Comparison of ENCODE assay signal across 19 cellular contexts in the genomic region with DNA sequence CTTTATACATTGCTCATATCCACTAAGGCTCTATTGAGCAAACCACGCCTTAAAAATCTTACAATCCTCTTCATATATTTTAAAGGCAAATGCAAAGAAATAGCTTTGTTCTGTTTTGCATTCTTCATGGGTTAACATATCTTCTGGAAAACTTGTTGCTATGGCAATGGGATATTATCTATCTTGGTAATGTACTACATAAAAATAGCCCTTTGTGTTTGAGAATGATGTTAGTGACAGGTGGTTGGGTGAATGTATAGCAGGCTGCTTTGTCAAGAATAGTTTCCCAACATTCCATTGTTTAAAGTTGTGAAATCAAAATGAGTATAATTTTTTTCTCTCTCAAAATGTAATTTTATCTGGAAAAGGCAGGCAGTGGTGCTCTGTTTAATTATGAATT. TPM values are rescaled to one million over a fixed set of nuclear protein-coding genes. Genes with fewer than 3 reads are reported as not detected.
DNase-seq lines count a peak whose midpoint lies in the region; ATAC-seq, FAIRE-seq and TF ChIP-seq lines count a peak whose summit lies in the region.
"Had no signal": no experiment of that assay in that cellular context is flagged by ENCODE, and none has a peak within 500 bp of the region (broad histone marks: within the 10 kb centered on the region; RNA-seq: fewer than 3 reads in every experiment).

No MANE protein-coding gene starts in this region.

- H3K4me2 ChIP-seq in H9 (ENCODE audit: insufficient read depth, insufficient read length, low read length), result no peak overlapping the region

- H3K9me3 Mint-ChIP-seq in H9, result peaks cover 30% of the 10 kb centered on the region in 2 experiments
- H3K9me3 Mint-ChIP-seq: CD4-positive, CD25-positive, alpha-beta regulatory T cell had no signal

- H2AFZ ChIP-seq in H9 (ENCODE audit: low read length), result no peak overlapping the region

- WGBS in H9 (ENCODE audit: extremely low coverage, insufficient read length, low lambda C conversion rate), result no CpG with 5 or more reads among the region's 1 CpG

- H4K20me1 ChIP-seq in H9 (ENCODE audit: control insufficient read depth, insufficient read depth, insufficient read length), result no peaks in the 10 kb centered on the region

- peaks cover 3% of the 10 kb centered on the region; the same call in 1 of the 2 replicates for H3K27me3 Mint-ChIP-seq in H9 (ENCODE audit: low read depth)

- H2BK15ac ChIP-seq in H9 (ENCODE audit: low read depth, low read length), result no peak overlapping the region

- H3K23me2 ChIP-seq in H9 (ENCODE audit: insufficient read length, low read depth, low read length, poor library complexity, severe bottlenecking), result no peaks in the 10 kb centered on the region

- H3K9ac ChIP-seq in H9 (ENCODE audit: extremely low read depth, insufficient read length, low read length), result no peak overlapping the region

- H3T11ph ChIP-seq in H9 (ENCODE audit: low read length), result no peak overlapping the region

- H3K79me1 ChIP-seq in H9 (ENCODE audit: insufficient read depth, low read depth, low read length, poor library complexity, severe bottlenecking), result no peaks in the 10 kb centered on the region

- no peak overlapping the region for H2BK20ac ChIP-seq in H9 (ENCODE audit: low read depth, low read length, poor library complexity, severe bottlenecking)

- H3K23ac ChIP-seq in H9 (ENCODE audit: insufficient read length, low read depth, low read length), result no peak overlapping the region

- no peak overlapping the region for H3K4ac ChIP-seq in H9 (ENCODE audit: low read depth, low read length)

- TF ChIP-seq CTCF in H9 (conservative IDR thresholded peaks at IDR 0.05), result no peak

- peak; percentile 43 for FAIRE-seq in colon (lab: Jason Lieb, UNC)
- peak; percentile 45 for FAIRE-seq in islet of Langerhans (lab: Jason Lieb, UNC)

- no peak overlapping the region for H3K4me3 Mint-ChIP-seq in H9
- H3K4me3 Mint-ChIP-seq: CD4-positive, CD25-positive, alpha-beta regulatory T cell had no signal

- H2BK5ac ChIP-seq in H9 (ENCODE audit: insufficient read length, low read length), result no peak overlapping the region

- peaks cover 7% of the 10 kb centered on the region in 2 experiments for H3K4me1 Mint-ChIP-seq in H9
- H3K4me1 Mint-ChIP-seq: CD4-positive, CD25-positive, alpha-beta regulatory T cell had no signal

- no peak overlapping the region for H2AK5ac ChIP-seq in H9 (ENCODE audit: insufficient read length, low read length)

- no peak overlapping the region for H2BK120ac ChIP-seq in H9 (ENCODE audit: low read depth, low read length, poor library complexity, severe bottlenecking)

- H4K5ac ChIP-seq in H9 (ENCODE audit: insufficient read length, low read depth, low read length), result no peak overlapping the region

- DNase-seq in HT1080 (ENCODE audit: low read depth) (peak; percentile 6), NCI-H2227 treated with DMSO at 0.1 percent for 48 hours (lab: John Stamatoyannopoulos, UW) (peak; percentile 57), NCI-H1417 treated with DMSO at 0.1 percent for 48 hours (lab: John Stamatoyannopoulos, UW) (no peak), H9 (no peak), epidermal melanocyte (ENCODE audit: insufficient read length, low spot score) (no peak)
- DNase-seq: CD4-positive, CD25-positive, alpha-beta regulatory T cell; DMS79; KBM-7; NCI-H1105 treated with DMSO at 0.1 percent for 48 hours; NCI-H1694; NCI-H2081 treated with DMSO at 0.1 percent for 48 hours; NCI-H226; NCI-H510A treated with DMSO at 0.1 percent for 48 hours; NCI-H748 treated with DMSO at 0.1 percent for 48 hours; SIG-M5 had no signal

- H3K36me3 Mint-ChIP-seq in H9 (ENCODE audit: insufficient read depth in 1 of 3, low read depth in 3 of 3), result peaks cover 8 to 18% (median 9%) of the 10 kb centered on the region in 3 experiments; a peak in 6 of 7 replicates
- H3K36me3 Mint-ChIP-seq: CD4-positive, CD25-positive, alpha-beta regulatory T cell had no signal

- no peaks in the 10 kb centered on the region for H3K9me3 ChIP-seq in H9 (ENCODE audit: control insufficient read depth, low read depth, low read length)

- no peak overlapping the region for H4K91ac ChIP-seq in H9 (ENCODE audit: insufficient read length, low read depth, low read length)

- H3K56ac ChIP-seq in H9 (ENCODE audit: insufficient read length, low read depth, low read length), result no peak overlapping the region

- H3K4me1 ChIP-seq in H9 (ENCODE audit: insufficient read depth, low read length), result peaks cover 4% of the 10 kb centered on the region; the same call in 1 of the 2 replicates

- no peak for ATAC-seq in GM21381 (IDR thresholded peaks at IDR 0.05; ENCODE audit: unreplicated experiment)

- H3K18ac ChIP-seq in H9 (ENCODE audit: insufficient read length, low read depth, low read length), result no peak overlapping the region

- H3K79me2 ChIP-seq in H9 (ENCODE audit: insufficient read depth, low read length), result no peaks in the 10 kb centered on the region

- no peak overlapping the region for H2BK12ac ChIP-seq in H9 (ENCODE audit: insufficient read length, low read depth, low read length)

- no peak overlapping the region for H3K27ac ChIP-seq in H9 (ENCODE audit: insufficient read length, low read depth, low read length)
- H3K27ac ChIP-seq: RWPE1 had no signal

- H3K14ac ChIP-seq in H9 (ENCODE audit: insufficient read depth, low read length), result no peak overlapping the region

- H3K27me3 ChIP-seq in H9 (ENCODE audit: insufficient read depth, low read length), result no peaks in the 10 kb centered on the region

- H3K27ac Mint-ChIP-seq in H9, result no peak overlapping the region

- no peak overlapping the region for H4K8ac ChIP-seq in H9 (replicated peaks; ENCODE audit: insufficient read length, low read depth, low read length)

RNA-seq across cellular contexts. Expression of gene REPS2, which starts 16.8 kb away (rescaled TPM):
- total RNA-seq in HT1080 (2014; rRNA removed; shearing (Covaris generic)), result 1.9 and 2.4 TPM in 2 replicates
- polyA plus RNA-seq in HT1080 (2015; cell fraction: cytosol; rRNA removed), result 1.1 and 2.4 TPM in 2 replicates
- polyA plus RNA-seq in HT1080 (2015; cell fraction: nucleus; rRNA removed), result 0.38 and 0.61 TPM in 2 replicates
- 3.7 and 4.7 TPM in 2 replicates for total RNA-seq in H9 (2021)

Comparison
In these comparisons a context has a peak if more than half of its experiments do, and no peak if none do; other contexts are left out.
1. DNase-seq: peak in HT1080 (single experiment) and NCI-H2227 treated with DMSO at 0.1 percent for 48 hours (single experiment); none in NCI-H1417 treated with DMSO at 0.1 percent for 48 hours (single experiment), H9 (single experiment) and epidermal melanocyte (single experiment).